Comparison of ENCODE assay signal across 1 cellular context in the genomic region with DNA sequence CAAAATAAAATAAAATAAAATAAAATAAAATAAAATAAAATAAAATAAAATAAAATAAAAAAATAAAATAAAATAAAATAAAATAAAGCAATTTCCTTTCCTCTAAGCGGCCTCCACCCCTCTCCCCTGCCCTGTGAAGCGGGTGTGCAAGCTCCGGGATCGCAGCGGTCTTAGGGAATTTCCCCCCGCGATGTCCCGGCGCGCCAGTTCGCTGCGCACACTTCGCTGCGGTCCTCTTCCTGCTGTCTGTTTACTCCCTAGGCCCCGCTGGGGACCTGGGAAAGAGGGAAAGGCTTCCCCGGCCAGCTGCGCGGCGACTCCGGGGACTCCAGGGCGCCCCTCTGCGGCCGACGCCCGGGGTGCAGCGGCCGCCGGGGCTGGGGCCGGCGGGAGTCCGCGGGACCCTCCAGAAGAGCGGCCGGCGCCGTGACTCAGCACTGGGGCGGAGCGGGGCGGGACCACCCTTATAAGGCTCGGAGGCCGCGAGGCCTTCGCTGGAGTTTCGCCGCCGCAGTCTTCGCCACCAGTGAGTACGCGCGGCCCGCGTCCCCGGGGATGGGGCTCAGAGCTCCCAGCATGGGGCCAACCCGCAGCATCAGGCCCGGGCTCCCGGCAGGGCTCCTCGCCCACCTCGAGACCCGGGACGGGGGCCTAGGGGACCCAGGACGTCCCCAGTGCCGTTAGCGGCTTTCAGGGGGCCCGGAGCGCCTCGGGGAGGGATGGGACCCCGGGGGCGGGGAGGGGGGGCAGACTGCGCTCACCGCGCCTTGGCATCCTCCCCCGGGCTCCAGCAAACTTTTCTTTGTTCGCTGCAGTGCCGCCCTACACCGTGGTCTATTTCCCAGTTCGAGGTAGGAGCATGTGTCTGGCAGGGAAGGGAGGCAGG.
TF ChIP-seq lines count a peak whose summit lies in the region.

A gene (plus strand): TSS at position 494 of the 886 bp plus-strand sequence. CDS start 32 bp downstream, at position 526.

TF ChIP-seq in GM12878, 131 proteins besides CTCF, POLR2A, EP300 and RAD21 (continues in another document):
- TF ChIP-seq, protein P1, sequence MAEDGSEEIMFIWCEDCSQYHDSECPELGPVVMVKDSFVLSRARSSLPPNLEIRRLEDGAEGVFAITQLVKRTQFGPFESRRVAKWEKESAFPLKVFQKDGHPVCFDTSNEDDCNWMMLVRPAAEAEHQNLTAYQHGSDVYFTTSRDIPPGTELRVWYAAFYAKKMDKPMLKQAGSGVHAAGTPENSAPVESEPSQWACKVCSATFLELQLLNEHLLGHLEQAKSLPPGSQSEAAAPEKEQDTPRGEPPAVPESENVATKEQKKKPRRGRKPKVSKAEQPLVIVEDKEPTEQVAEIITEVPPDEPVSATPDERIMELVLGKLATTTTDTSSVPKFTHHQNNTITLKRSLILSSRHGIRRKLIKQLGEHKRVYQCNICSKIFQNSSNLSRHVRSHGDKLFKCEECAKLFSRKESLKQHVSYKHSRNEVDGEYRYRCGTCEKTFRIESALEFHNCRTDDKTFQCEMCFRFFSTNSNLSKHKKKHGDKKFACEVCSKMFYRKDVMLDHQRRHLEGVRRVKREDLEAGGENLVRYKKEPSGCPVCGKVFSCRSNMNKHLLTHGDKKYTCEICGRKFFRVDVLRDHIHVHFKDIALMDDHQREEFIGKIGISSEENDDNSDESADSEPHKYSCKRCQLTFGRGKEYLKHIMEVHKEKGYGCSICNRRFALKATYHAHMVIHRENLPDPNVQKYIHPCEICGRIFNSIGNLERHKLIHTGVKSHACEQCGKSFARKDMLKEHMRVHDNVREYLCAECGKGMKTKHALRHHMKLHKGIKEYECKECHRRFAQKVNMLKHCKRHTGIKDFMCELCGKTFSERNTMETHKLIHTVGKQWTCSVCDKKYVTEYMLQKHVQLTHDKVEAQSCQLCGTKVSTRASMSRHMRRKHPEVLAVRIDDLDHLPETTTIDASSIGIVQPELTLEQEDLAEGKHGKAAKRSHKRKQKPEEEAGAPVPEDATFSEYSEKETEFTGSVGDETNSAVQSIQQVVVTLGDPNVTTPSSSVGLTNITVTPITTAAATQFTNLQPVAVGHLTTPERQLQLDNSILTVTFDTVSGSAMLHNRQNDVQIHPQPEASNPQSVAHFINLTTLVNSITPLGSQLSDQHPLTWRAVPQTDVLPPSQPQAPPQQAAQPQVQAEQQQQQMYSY (CRISPR knock-in tag; IDR thresholded peaks at IDR 0.05): no peak
- no peak for TF ChIP-seq EGR1 (IDR thresholded peaks at IDR 0.05; ENCODE audit: borderline replicate concordance in 1 of 2, low read depth in 2 of 2, low read length in 2 of 2)
- TF ChIP-seq, protein P2, sequence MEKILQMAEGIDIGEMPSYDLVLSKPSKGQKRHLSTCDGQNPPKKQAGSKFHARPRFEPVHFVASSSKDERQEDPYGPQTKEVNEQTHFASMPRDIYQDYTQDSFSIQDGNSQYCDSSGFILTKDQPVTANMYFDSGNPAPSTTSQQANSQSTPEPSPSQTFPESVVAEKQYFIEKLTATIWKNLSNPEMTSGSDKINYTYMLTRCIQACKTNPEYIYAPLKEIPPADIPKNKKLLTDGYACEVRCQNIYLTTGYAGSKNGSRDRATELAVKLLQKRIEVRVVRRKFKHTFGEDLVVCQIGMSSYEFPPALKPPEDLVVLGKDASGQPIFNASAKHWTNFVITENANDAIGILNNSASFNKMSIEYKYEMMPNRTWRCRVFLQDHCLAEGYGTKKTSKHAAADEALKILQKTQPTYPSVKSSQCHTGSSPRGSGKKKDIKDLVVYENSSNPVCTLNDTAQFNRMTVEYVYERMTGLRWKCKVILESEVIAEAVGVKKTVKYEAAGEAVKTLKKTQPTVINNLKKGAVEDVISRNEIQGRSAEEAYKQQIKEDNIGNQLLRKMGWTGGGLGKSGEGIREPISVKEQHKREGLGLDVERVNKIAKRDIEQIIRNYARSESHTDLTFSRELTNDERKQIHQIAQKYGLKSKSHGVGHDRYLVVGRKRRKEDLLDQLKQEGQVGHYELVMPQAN (conservative IDR thresholded peaks at IDR 0.05): peak; percentile 85
- no peak for TF ChIP-seq WRNIP1 (IDR thresholded peaks at IDR 0.05; ENCODE audit: borderline replicate concordance, low read depth, low read length)
- TF ChIP-seq, protein P3, sequence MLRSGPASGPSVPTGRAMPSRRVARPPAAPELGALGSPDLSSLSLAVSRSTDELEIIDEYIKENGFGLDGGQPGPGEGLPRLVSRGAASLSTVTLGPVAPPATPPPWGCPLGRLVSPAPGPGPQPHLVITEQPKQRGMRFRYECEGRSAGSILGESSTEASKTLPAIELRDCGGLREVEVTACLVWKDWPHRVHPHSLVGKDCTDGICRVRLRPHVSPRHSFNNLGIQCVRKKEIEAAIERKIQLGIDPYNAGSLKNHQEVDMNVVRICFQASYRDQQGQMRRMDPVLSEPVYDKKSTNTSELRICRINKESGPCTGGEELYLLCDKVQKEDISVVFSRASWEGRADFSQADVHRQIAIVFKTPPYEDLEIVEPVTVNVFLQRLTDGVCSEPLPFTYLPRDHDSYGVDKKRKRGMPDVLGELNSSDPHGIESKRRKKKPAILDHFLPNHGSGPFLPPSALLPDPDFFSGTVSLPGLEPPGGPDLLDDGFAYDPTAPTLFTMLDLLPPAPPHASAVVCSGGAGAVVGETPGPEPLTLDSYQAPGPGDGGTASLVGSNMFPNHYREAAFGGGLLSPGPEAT (IDR thresholded peaks at IDR 0.05; ENCODE audit: low read depth): 0 out of 2 replicates have a peak, but pooled peaks have one; percentile 23
- TF ChIP-seq, protein P4, sequence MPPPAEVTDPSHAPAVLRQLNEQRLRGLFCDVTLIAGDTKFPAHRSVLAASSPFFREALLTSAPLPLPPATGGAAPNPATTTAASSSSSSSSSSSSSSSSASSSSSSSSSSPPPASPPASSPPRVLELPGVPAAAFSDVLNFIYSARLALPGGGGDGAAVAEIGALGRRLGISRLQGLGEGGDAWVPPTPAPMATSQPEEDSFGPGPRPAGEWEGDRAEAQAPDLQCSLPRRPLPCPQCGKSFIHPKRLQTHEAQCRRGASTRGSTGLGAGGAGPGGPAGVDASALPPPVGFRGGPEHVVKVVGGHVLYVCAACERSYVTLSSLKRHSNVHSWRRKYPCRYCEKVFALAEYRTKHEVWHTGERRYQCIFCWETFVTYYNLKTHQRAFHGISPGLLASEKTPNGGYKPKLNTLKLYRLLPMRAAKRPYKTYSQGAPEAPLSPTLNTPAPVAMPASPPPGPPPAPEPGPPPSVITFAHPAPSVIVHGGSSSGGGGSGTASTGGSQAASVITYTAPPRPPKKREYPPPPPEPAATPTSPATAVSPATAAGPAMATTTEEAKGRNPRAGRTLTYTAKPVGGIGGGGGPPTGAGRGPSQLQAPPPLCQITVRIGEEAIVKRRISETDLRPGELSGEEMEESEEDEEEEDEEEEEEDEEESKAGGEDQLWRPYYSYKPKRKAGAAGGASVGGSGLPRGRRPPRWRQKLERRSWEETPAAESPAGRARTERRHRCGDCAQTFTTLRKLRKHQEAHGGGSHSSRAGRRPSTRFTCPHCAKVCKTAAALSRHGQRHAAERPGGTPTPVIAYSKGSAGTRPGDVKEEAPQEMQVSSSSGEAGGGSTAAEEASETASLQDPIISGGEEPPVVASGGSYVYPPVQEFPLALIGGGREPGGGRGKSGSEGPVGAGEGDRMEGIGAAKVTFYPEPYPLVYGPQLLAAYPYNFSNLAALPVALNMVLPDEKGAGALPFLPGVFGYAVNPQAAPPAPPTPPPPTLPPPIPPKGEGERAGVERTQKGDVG (CRISPR knock-in tag; IDR thresholded peaks at IDR 0.05): no peak
- peak; percentile 31 to 79; a peak in 3 of 4 replicates for TF ChIP-seq BHLHE40 (IDR thresholded peaks at IDR 0.05; ENCODE audit: borderline replicate concordance in 1 of 2, low read depth in 2 of 2, low read length in 1 of 2)
- peak; percentile 79 for TF ChIP-seq DPF2 (IDR thresholded peaks at IDR 0.05)
- TF ChIP-seq RBBP5 (conservative IDR thresholded peaks at IDR 0.05): no peak
- peak; percentile 97 for TF ChIP-seq SMARCA5 (IDR thresholded peaks at IDR 0.05)
- TF ChIP-seq SMAD5 (IDR thresholded peaks at IDR 0.05; ENCODE audit: low read depth): peak; percentile 86
- peak; percentile 47; the same call in 1 of the 2 replicates for TF ChIP-seq SIN3A (IDR thresholded peaks at IDR 0.05; ENCODE audit: low read depth, low read length)
- TF ChIP-seq, protein P5, sequence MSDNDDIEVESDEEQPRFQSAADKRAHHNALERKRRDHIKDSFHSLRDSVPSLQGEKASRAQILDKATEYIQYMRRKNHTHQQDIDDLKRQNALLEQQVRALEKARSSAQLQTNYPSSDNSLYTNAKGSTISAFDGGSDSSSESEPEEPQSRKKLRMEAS (IDR thresholded peaks at IDR 0.05; ENCODE audit: low read depth, low read length): peak; percentile 60; the same call in 1 of the 2 replicates
- peak; percentile 53 for TF ChIP-seq HDAC6 (IDR thresholded peaks at IDR 0.05; ENCODE audit: unreplicated experiment)
- TF ChIP-seq JUND (IDR thresholded peaks at IDR 0.05; ENCODE audit: low read depth, low read length): 0 out of 2 replicates have a peak, but pooled peaks have one; percentile 41
- TF ChIP-seq FOS (IDR thresholded peaks at IDR 0.05; ENCODE audit: borderline replicate concordance, extremely low read depth, insufficient read length): no peak
- TF ChIP-seq HCFC1 (IDR thresholded peaks at IDR 0.05; ENCODE audit: low read length): peak; percentile 19; the same call in 1 of the 2 replicates
- TF ChIP-seq ZNF207 (IDR thresholded peaks at IDR 0.05; ENCODE audit: borderline replicate concordance): peak; percentile 89; the same call in 1 of the 2 replicates
- TF ChIP-seq POU2F2 (IDR thresholded peaks at IDR 0.05; ENCODE audit: borderline replicate concordance, low read depth, low read length): peak; percentile 87; the same call in 2 of the 3 replicates
- TF ChIP-seq TARDBP (IDR thresholded peaks at IDR 0.05; ENCODE audit: borderline replicate concordance): no peak
- TF ChIP-seq, protein P6, sequence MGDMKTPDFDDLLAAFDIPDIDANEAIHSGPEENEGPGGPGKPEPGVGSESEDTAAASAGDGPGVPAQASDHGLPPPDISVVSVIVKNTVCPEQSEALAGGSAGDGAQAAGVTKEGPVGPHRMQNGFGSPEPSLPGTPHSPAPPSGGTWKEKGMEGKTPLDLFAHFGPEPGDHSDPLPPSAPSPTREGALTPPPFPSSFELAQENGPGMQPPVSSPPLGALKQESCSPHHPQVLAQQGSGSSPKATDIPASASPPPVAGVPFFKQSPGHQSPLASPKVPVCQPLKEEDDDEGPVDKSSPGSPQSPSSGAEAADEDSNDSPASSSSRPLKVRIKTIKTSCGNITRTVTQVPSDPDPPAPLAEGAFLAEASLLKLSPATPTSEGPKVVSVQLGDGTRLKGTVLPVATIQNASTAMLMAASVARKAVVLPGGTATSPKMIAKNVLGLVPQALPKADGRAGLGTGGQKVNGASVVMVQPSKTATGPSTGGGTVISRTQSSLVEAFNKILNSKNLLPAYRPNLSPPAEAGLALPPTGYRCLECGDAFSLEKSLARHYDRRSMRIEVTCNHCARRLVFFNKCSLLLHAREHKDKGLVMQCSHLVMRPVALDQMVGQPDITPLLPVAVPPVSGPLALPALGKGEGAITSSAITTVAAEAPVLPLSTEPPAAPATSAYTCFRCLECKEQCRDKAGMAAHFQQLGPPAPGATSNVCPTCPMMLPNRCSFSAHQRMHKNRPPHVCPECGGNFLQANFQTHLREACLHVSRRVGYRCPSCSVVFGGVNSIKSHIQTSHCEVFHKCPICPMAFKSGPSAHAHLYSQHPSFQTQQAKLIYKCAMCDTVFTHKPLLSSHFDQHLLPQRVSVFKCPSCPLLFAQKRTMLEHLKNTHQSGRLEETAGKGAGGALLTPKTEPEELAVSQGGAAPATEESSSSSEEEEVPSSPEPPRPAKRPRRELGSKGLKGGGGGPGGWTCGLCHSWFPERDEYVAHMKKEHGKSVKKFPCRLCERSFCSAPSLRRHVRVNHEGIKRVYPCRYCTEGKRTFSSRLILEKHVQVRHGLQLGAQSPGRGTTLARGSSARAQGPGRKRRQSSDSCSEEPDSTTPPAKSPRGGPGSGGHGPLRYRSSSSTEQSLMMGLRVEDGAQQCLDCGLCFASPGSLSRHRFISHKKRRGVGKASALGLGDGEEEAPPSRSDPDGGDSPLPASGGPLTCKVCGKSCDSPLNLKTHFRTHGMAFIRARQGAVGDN (IDR thresholded peaks at IDR 0.05): peak; percentile 91
- TF ChIP-seq PAX8 (IDR thresholded peaks at IDR 0.05): no peak
- peak; percentile 94 for TF ChIP-seq IKZF1 (conservative IDR thresholded peaks at IDR 0.05)
- TF ChIP-seq, protein P7, sequence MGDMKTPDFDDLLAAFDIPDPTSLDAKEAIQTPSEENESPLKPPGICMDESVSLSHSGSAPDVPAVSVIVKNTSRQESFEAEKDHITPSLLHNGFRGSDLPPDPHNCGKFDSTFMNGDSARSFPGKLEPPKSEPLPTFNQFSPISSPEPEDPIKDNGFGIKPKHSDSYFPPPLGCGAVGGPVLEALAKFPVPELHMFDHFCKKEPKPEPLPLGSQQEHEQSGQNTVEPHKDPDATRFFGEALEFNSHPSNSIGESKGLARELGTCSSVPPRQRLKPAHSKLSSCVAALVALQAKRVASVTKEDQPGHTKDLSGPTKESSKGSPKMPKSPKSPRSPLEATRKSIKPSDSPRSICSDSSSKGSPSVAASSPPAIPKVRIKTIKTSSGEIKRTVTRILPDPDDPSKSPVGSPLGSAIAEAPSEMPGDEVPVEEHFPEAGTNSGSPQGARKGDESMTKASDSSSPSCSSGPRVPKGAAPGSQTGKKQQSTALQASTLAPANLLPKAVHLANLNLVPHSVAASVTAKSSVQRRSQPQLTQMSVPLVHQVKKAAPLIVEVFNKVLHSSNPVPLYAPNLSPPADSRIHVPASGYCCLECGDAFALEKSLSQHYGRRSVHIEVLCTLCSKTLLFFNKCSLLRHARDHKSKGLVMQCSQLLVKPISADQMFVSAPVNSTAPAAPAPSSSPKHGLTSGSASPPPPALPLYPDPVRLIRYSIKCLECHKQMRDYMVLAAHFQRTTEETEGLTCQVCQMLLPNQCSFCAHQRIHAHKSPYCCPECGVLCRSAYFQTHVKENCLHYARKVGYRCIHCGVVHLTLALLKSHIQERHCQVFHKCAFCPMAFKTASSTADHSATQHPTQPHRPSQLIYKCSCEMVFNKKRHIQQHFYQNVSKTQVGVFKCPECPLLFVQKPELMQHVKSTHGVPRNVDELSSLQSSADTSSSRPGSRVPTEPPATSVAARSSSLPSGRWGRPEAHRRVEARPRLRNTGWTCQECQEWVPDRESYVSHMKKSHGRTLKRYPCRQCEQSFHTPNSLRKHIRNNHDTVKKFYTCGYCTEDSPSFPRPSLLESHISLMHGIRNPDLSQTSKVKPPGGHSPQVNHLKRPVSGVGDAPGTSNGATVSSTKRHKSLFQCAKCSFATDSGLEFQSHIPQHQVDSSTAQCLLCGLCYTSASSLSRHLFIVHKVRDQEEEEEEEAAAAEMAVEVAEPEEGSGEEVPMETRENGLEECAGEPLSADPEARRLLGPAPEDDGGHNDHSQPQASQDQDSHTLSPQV (IDR thresholded peaks at IDR 0.05): peak; percentile 85
- TF ChIP-seq NFIC (IDR thresholded peaks at IDR 0.05; ENCODE audit: low read depth, low read length): no peak
- TF ChIP-seq MEF2A (IDR thresholded peaks at IDR 0.05; ENCODE audit: insufficient read depth, low read depth, low read length): 0 out of 2 replicates have a peak, but pooled peaks have one; percentile 14
- TF ChIP-seq ZSCAN29 (IDR thresholded peaks at IDR 0.05): 0 out of 2 replicates have a peak, but pooled peaks have one; percentile 49
- TF ChIP-seq STAT1 (conservative IDR thresholded peaks at IDR 0.05): 0 out of 2 replicates have a peak, but pooled peaks have one; percentile 77
